ENCODE assay signal across 15 cellular contexts in genomic region chr14:26773906-26774593, GRCh38.
"Had no signal": no experiment of that assay in that cellular context is flagged by ENCODE, and none has a peak within 500 bp of the region (broad histone marks: within the 10 kb centered on the region; RNA-seq: fewer than 3 reads in every experiment).

No MANE protein-coding gene starts in this region.

- H3K27me3 ChIP-seq: esophagus muscularis mucosa, left lung had no signal

- H3K27ac ChIP-seq: esophagus muscularis mucosa, left lung had no signal

- H3K36me3 ChIP-seq: esophagus muscularis mucosa, left lung had no signal

- H3K4me3 ChIP-seq: esophagus muscularis mucosa, left lung had no signal

- H3K4me1 ChIP-seq: esophagus muscularis mucosa, left lung had no signal

- DNase-seq: activated CD4-positive, alpha-beta T cell treated with anti-CD3 and anti-CD28 coated beads, Interleukin-2, amount 10 ng/mL, durations not matched to agents 7 days and 5 days; activated CD4-positive, CD25-positive, alpha-beta regulatory T cell; activated CD8-positive, alpha-beta memory T cell treated with anti-CD3 and anti-CD28 coated beads for 24 hours; activated naive CD4-positive, alpha-beta T cell treated with anti-CD3 and anti-CD28 coated beads, Interleukin-2, amount 10 ng/mL, durations not matched to agents 7 days and 5 days; central memory CD4-positive, alpha-beta T cell; cortex of kidney; effector memory CD8-positive, alpha-beta T cell; foreskin melanocyte; head of caudate nucleus; left lung; mesendoderm; stimulated activated CD4-positive, alpha-beta T cell treated with anti-CD3 and anti-CD28 coated beads, Interleukin-12 subunit alpha, Interleukin-12 subunit beta, amount 100 ng/mL, for 4 hours; stimulated activated naive CD4-positive, alpha-beta T cell treated with Interleukin-2 at 50 U/mL for 16 hours; T-helper 2 cell had no signal

- ATAC-seq: effector memory CD8-positive, alpha-beta T cell; left lung had no signal

- H3K9me3 ChIP-seq: esophagus muscularis mucosa, left lung had no signal
